20 cellular contexts compared by ENCODE assay signal in genomic region chr4:67983333-67983732, GRCh38. TPM values are rescaled to one million over a fixed set of nuclear protein-coding genes. Genes with fewer than 3 reads are reported as not detected.
DNase-seq lines count a peak whose midpoint lies in the region; ATAC-seq, FAIRE-seq and TF ChIP-seq lines count a peak whose summit lies in the region.
"Had no signal": no experiment of that assay in that cellular context is flagged by ENCODE, and none has a peak within 500 bp of the region (broad histone marks: within the 10 kb centered on the region; RNA-seq: fewer than 3 reads in every experiment).

No MANE protein-coding gene starts in this region.

- no peak overlapping the region for H3K4me3 Mint-ChIP-seq in astrocyte (ENCODE audit: unreplicated experiment)
- H3K4me3 Mint-ChIP-seq: CD4-positive, alpha-beta T cell; HFFc6 had no signal

- no peaks in the 10 kb centered on the region for H3K36me3 Mint-ChIP-seq in astrocyte (ENCODE audit: low read depth, unreplicated experiment)

- no peak for FAIRE-seq in astrocyte (lab: Jason Lieb, UNC)
- FAIRE-seq: H1 had no signal

- no peaks in the 10 kb centered on the region for H4K20me1 ChIP-seq in astrocyte (ENCODE audit: insufficient read depth, low read length)

- H3K27ac ChIP-seq in astrocyte (ENCODE audit: low read depth, low read length), result no peak overlapping the region
- H3K27ac ChIP-seq: SK-N-MC had no signal

- H3K9ac ChIP-seq in astrocyte (ENCODE audit: low read length), result no peak overlapping the region

- no peaks in the 10 kb centered on the region for H3K4me1 ChIP-seq in astrocyte (ENCODE audit: insufficient read depth, low read length)
- H3K4me1 ChIP-seq: BE2C had no signal

- H3K79me2 ChIP-seq in astrocyte (ENCODE audit: insufficient read depth, low read length), result no peaks in the 10 kb centered on the region

- no peaks in the 10 kb centered on the region for H3K4me1 Mint-ChIP-seq in astrocyte (ENCODE audit: low read depth, unreplicated experiment)

- TF ChIP-seq CTCF in astrocyte (IDR thresholded peaks at IDR 0.05; ENCODE audit: insufficient read depth, low read depth, low read length), result no peak
- TF ChIP-seq CTCF in fibroblast of mammary gland (conservative IDR thresholded peaks at IDR 0.05; ENCODE audit: control insufficient read depth, insufficient read depth, low read depth, low read length), result no peak

- no peak overlapping the region for H3K4me3 ChIP-seq in astrocyte (ENCODE audit: insufficient read depth, low read depth, low read length)
- H3K4me3 ChIP-seq in fibroblast of mammary gland (ENCODE audit: control insufficient read depth, low read depth, low read length), result no peak overlapping the region
- H3K4me3 ChIP-seq: SK-N-MC had no signal

- H3K36me3 ChIP-seq in astrocyte (ENCODE audit: insufficient read depth, low read length), result no peaks in the 10 kb centered on the region
- H3K36me3 ChIP-seq: BE2C had no signal

- peaks cover 2% of the 10 kb centered on the region for H3K9me3 Mint-ChIP-seq in astrocyte (ENCODE audit: unreplicated experiment)
- H3K9me3 Mint-ChIP-seq: CD4-positive, alpha-beta T cell; HFFc6 had no signal

- H2AFZ ChIP-seq in astrocyte (ENCODE audit: low read depth, low read length), result no peak overlapping the region

- no peak overlapping the region for H3K4me2 ChIP-seq in astrocyte (ENCODE audit: low read length)

- peak; percentile 1 for DNase-seq in LHCN-M2 (ENCODE audit: low read depth)
- DNase-seq in astrocyte (ENCODE audit: low read depth), result peak; percentile 58
- DNase-seq in fibroblast of mammary gland (ENCODE audit: low read depth), result peak; percentile 11
- no peak for DNase-seq in Right ventricle myocardium inferior (ENCODE audit: missing footprints)
- DNase-seq in Ammon's horn (ENCODE audit: low spot score), result no peak
- DNase-seq in NCI-H1436 (lab: John Stamatoyannopoulos, UW), result no peak
- DNase-seq in NCI-H82 treated with DMSO at 0.1 percent for 48 hours (lab: John Stamatoyannopoulos, UW; ENCODE audit: unreplicated experiment), result no peak
- DNase-seq: BE2C; CD4-positive, alpha-beta T cell; EL; HFFc6; IMR-90; Karpas-422; NCI-H1930; NCI-H2171 treated with DMSO at 0.1 percent for 48 hours; NCI-H774; Right ventricle myocardium superior had no signal

- ATAC-seq in Right ventricle myocardium inferior, result no peak

- no peaks in the 10 kb centered on the region for H3K27me3 ChIP-seq in astrocyte (ENCODE audit: insufficient read depth, low read length)
- H3K27me3 ChIP-seq: BE2C had no signal

- H3K9me3 ChIP-seq in astrocyte (ENCODE audit: insufficient read depth, low read depth, low read length), result no peaks in the 10 kb centered on the region
- H3K9me3 ChIP-seq: BE2C had no signal

- intact Hi-C loops in Right ventricle myocardium inferior (cut with DNase I), result no loop called here

- no peaks in the 10 kb centered on the region for H3K27me3 Mint-ChIP-seq in astrocyte (ENCODE audit: low read depth, unreplicated experiment)

- H3K27ac Mint-ChIP-seq in astrocyte (ENCODE audit: unreplicated experiment), result no peak overlapping the region
- H3K27ac Mint-ChIP-seq: CD4-positive, alpha-beta T cell; HFFc6 had no signal

RNA-seq across cellular contexts. Expression of gene TMPRSS11A, which starts 20.0 kb away (rescaled TPM):
- total RNA-seq in LHCN-M2 (2014; rRNA removed), result not detected in 2 replicates
- polyA plus RNA-seq in LHCN-M2 (2012), result not detected
- total RNA-seq in astrocyte, result not detected in 2 replicates
- total RNA-seq in Right ventricle myocardium inferior, result not detected
- total RNA-seq: CD4-positive, alpha-beta T cell; H1; HFFc6; IMR-90; NCI-H460; Right ventricle myocardium superior had no signal
- polyA plus RNA-seq: H1, IMR-90 had no signal

Comparison
In these comparisons a context has a peak if more than half of its experiments do, and no peak if none do; other contexts are left out.
1. DNase-seq: peak in LHCN-M2 (single experiment), astrocyte (single experiment) and fibroblast of mammary gland (single experiment); none in Right ventricle myocardium inferior (single experiment), Ammon's horn (single experiment), NCI-H1436 (single experiment) and NCI-H82 treated with DMSO at 0.1 percent for 48 hours (single experiment).